Comparison of ENCODE assay signal across 15 cellular contexts in the genomic region with DNA sequence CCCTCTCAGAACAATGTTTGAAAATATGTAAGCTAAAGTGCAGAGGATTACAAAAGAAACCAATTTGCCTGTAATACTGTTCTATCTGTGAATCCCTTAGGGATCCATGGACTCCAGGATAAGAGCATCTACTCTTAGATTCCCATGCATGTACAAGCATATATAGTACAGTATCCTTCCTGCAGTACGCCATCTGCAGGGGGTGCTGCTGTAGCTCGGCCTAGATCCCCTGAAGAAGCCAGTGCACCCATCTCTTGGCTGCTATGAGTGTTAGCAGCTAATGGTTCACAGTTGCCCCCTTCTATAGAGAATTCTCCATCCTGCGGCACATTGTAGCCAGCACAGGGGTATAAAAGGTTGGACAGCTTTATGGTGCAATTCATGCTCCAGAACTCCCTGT.
DNase-seq lines count a peak whose midpoint lies in the region; ATAC-seq, FAIRE-seq and TF ChIP-seq lines count a peak whose summit lies in the region.
"Had no signal": no experiment of that assay in that cellular context is flagged by ENCODE, and none has a peak within 500 bp of the region (broad histone marks: within the 10 kb centered on the region; RNA-seq: fewer than 3 reads in every experiment).

No MANE protein-coding gene starts in this region.

- no peaks in the 10 kb centered on the region for H3K9me3 ChIP-seq in K562 (replicated peaks; ENCODE audit: control insufficient read depth, insufficient read depth, low read depth, low read length)
- no peaks in the 10 kb centered on the region for H3K9me3 ChIP-seq in T-helper 17 cell (ENCODE audit: control insufficient read depth, low read length, poor library complexity, severe bottlenecking)
- H3K9me3 ChIP-seq: colonic mucosa had no signal

- in situ Hi-C loops in K562 (cut with MboI): no loop called here

- H3K79me2 ChIP-seq in K562 (ENCODE audit: control insufficient read depth, insufficient read depth, low read length): no peaks in the 10 kb centered on the region

- no peak overlapping the region for H3K27ac Mint-ChIP-seq in stimulated activated naive CD8-positive, alpha-beta T cell treated with anti-CD3 and anti-CD28 coated beads, Interleukin-15, amount 100 ng/mL, for 72 hours
- H3K27ac Mint-ChIP-seq in type B pancreatic cell (no peak overlapping the region), T-helper 17 cell (no peak overlapping the region)
- H3K27ac Mint-ChIP-seq: activated T-helper 17 cell treated with anti-CD3 and anti-CD28 coated beads, Interleukin-2, amount 50 U/mL, for 72 hours had no signal

- H3K9ac ChIP-seq in K562 (ENCODE audit: insufficient read depth in 1 of 2, low read depth in 2 of 2, low read length in 2 of 2): no peak overlapping the region

- no peak overlapping the region for H2AFZ ChIP-seq in K562 (ENCODE audit: low read depth, low read length)

- FAIRE-seq in K562 (lab: Jason Lieb, UNC): peak; percentile 26
- FAIRE-seq: TTC549 had no signal

- H3K9me3 Mint-ChIP-seq in stimulated activated naive CD8-positive, alpha-beta T cell treated with anti-CD3 and anti-CD28 coated beads, Interleukin-15, amount 100 ng/mL, for 72 hours: no peaks in the 10 kb centered on the region
- H3K9me3 Mint-ChIP-seq in type B pancreatic cell: no peaks in the 10 kb centered on the region
- H3K9me3 Mint-ChIP-seq: activated T-helper 17 cell treated with anti-CD3 and anti-CD28 coated beads, Interleukin-2, amount 50 U/mL, for 72 hours had no signal

- H3K36me3 ChIP-seq in K562 (ENCODE audit: control insufficient read depth, insufficient read depth, low read length): no peaks in the 10 kb centered on the region
- H3K36me3 ChIP-seq: colonic mucosa had no signal

- no TSS peak for BruUV-seq in K562 (replicated peaks; lab: Mats Ljungman, UMichigan)

- no peak overlapping the region for H3K4me3 Mint-ChIP-seq in stimulated activated naive CD8-positive, alpha-beta T cell treated with anti-CD3 and anti-CD28 coated beads, Interleukin-15, amount 100 ng/mL, for 72 hours
- no peak overlapping the region for H3K4me3 Mint-ChIP-seq in type B pancreatic cell
- no peak overlapping the region for H3K4me3 Mint-ChIP-seq in T-helper 17 cell
- H3K4me3 Mint-ChIP-seq: activated T-helper 17 cell treated with anti-CD3 and anti-CD28 coated beads, Interleukin-2, amount 50 U/mL, for 72 hours had no signal

- no peak for TF ChIP-seq EP300 in K562 (IDR thresholded peaks at IDR 0.05; ENCODE audit: low read length)

- peaks cover 0 to 2% of the 10 kb centered on the region in 2 experiments; a peak in 1 of 5 replicates for H3K4me1 ChIP-seq in K562 (replicated peaks in 1 of 2; ENCODE audit: control insufficient read depth in 2 of 2, insufficient read depth in 2 of 2, low read length in 2 of 2)
- H3K4me1 ChIP-seq: colonic mucosa had no signal

- no peak overlapping the region for H3K4me2 ChIP-seq in K562 (ENCODE audit: insufficient read depth, low read length)

- intact Hi-C loops in K562 (cut with micrococcal nuclease): no loop called here

- DNase-seq in stimulated activated naive CD8-positive, alpha-beta T cell treated with anti-CD3 and anti-CD28 coated beads, Interleukin-15, amount 100 ng/mL, for 72 hours: no peak
- no peak for DNase-seq in stimulated activated naive CD8-positive, alpha-beta T cell treated with anti-CD3 and anti-CD28 coated beads, Interleukin-15, Interleukin-2, amounts not matched to agents 100 U/mL and 50 U/mL, for 24 hours
- peak; percentile 26 for DNase-seq in NB4 (ENCODE audit: low read depth)
- peak in 1 of 4 experiments; percentile 21 for DNase-seq in K562 (ENCODE audit: extremely low read depth in 1 of 4, low spot score in 3 of 4)
- no peak for DNase-seq in type B pancreatic cell (ENCODE audit: extremely low spot score, unreplicated experiment)
- DNase-seq in NCI-H2107 (lab: John Stamatoyannopoulos, UW): no peak
- no peak for DNase-seq in T-helper 17 cell
- DNase-seq: amniotic stem cell, colonic mucosa, head of caudate nucleus, NCI-H1092, right cardiac atrium had no signal

- H3K27me3 ChIP-seq in K562 (ENCODE audit: control insufficient read depth in 2 of 2, insufficient read depth in 2 of 2, low read length in 2 of 2): no peaks in the 10 kb centered on the region
- H3K27me3 ChIP-seq: colonic mucosa had no signal

- TF ChIP-seq POLR2A in NB4 (IDR thresholded peaks at IDR 0.05; ENCODE audit: extremely low read depth, insufficient read length) (no peak), K562 (conservative IDR thresholded peaks at IDR 0.05) (no peak)

- no peaks in the 10 kb centered on the region for H3K36me3 Mint-ChIP-seq in type B pancreatic cell
- peaks cover 6% of the 10 kb centered on the region for H3K36me3 Mint-ChIP-seq in T-helper 17 cell (ENCODE audit: low read depth)

- CTCF ChIA-PET in K562 (lab: Yijun Ruan, JAX; ENCODE audit: low intra/inter-chr PET ratio): no interaction called here

- no peak overlapping the region for H3K4me3 ChIP-seq in NB4 (ENCODE audit: low read depth, low read length)
- no peak overlapping the region for H3K4me3 ChIP-seq in K562
- H3K4me3 ChIP-seq: colonic mucosa had no signal

- peaks cover 17% of the 10 kb centered on the region for H3K27me3 Mint-ChIP-seq in stimulated activated naive CD8-positive, alpha-beta T cell treated with anti-CD3 and anti-CD28 coated beads, Interleukin-15, amount 100 ng/mL, for 72 hours
- H3K27me3 Mint-ChIP-seq in type B pancreatic cell (no peaks in the 10 kb centered on the region), T-helper 17 cell (peaks cover 48% of the 10 kb centered on the region)

- H3K4me1 Mint-ChIP-seq in stimulated activated naive CD8-positive, alpha-beta T cell treated with anti-CD3 and anti-CD28 coated beads, Interleukin-15, amount 100 ng/mL, for 72 hours: no peaks in the 10 kb centered on the region
- peaks cover 14% of the 10 kb centered on the region for H3K4me1 Mint-ChIP-seq in type B pancreatic cell (ENCODE audit: unreplicated experiment)
- H3K4me1 Mint-ChIP-seq in T-helper 17 cell: no peaks in the 10 kb centered on the region
- H3K4me1 Mint-ChIP-seq: activated T-helper 17 cell treated with anti-CD3 and anti-CD28 coated beads, Interleukin-2, amount 50 U/mL, for 72 hours had no signal

- TF ChIP-seq RAD21 in K562 (CRISPR knock-in tag; conservative IDR thresholded peaks at IDR 0.05 in 1 of 2, IDR thresholded peaks at IDR 0.05 in 1 of 2): peak in 1 of 2 experiments; percentile 51; a peak in 2 of 4 replicates

- H3K9me1 ChIP-seq in K562 (ENCODE audit: control insufficient read depth, insufficient read depth, low read length): no peaks in the 10 kb centered on the region

- POLR2A ChIA-PET in K562 (lab: Yijun Ruan, JAX): no interaction called here

- whole genome bisulfite sequencing in K562 (ENCODE audit: insufficient coverage, low coverage, missing lambda C conversion rate): 25% methylated on average over 3 of the region's 3 CpGs

- no peaks in the 10 kb centered on the region for H4K20me1 ChIP-seq in K562 (replicated peaks; ENCODE audit: control insufficient read depth, insufficient read depth, low read length)

- ATAC-seq in stimulated activated naive CD8-positive, alpha-beta T cell treated with anti-CD3 and anti-CD28 coated beads, Interleukin-15, amount 100 ng/mL, for 72 hours: peak; percentile 49
- no peak for ATAC-seq in stimulated activated naive CD8-positive, alpha-beta T cell treated with anti-CD3 and anti-CD28 coated beads, Interleukin-15, Interleukin-2, amounts not matched to agents 100 U/mL and 50 U/mL, for 24 hours
- peak; percentile 90 for ATAC-seq in K562
- ATAC-seq in HG03469 (IDR thresholded peaks at IDR 0.05; ENCODE audit: unreplicated experiment): no peak
- no peak for ATAC-seq in T-helper 17 cell
- ATAC-seq: activated T-helper 17 cell treated with anti-CD3 and anti-CD28 coated beads, Interleukin-2, amount 50 U/mL, for 72 hours; right cardiac atrium had no signal

- no peak overlapping the region for H3K27ac ChIP-seq in K562 (ENCODE audit: extremely low read depth, low read depth, low read length)
- H3K27ac ChIP-seq: colonic mucosa had no signal

- peak; percentile 37 for TF ChIP-seq CTCF in NB4 (IDR thresholded peaks at IDR 0.05; ENCODE audit: low read depth, low read length)
- peak; percentile 36 to 53 (median 50) for TF ChIP-seq CTCF in K562 (IDR thresholded peaks at IDR 0.05 in 2 of 3, conservative IDR thresholded peaks at IDR 0.05 in 1 of 3; ENCODE audit: insufficient read depth in 2 of 3, low read depth in 1 of 3, low read length in 3 of 3)
- TF ChIP-seq CTCF in type B pancreatic cell (conservative IDR thresholded peaks at IDR 0.05): peak; percentile 28

TF ChIP-seq in K562, 482 proteins besides CTCF, POLR2A, EP300 and RAD21:
- TF ChIP-seq, protein P1, sequence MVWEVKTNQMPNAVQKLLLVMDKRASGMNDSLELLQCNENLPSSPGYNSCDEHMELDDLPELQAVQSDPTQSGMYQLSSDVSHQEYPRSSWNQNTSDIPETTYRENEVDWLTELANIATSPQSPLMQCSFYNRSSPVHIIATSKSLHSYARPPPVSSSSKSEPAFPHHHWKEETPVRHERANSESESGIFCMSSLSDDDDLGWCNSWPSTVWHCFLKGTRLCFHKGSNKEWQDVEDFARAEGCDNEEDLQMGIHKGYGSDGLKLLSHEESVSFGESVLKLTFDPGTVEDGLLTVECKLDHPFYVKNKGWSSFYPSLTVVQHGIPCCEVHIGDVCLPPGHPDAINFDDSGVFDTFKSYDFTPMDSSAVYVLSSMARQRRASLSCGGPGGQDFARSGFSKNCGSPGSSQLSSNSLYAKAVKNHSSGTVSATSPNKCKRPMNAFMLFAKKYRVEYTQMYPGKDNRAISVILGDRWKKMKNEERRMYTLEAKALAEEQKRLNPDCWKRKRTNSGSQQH (CRISPR knock-in tag; IDR thresholded peaks at IDR 0.05): no peak
- TF ChIP-seq, protein P2, sequence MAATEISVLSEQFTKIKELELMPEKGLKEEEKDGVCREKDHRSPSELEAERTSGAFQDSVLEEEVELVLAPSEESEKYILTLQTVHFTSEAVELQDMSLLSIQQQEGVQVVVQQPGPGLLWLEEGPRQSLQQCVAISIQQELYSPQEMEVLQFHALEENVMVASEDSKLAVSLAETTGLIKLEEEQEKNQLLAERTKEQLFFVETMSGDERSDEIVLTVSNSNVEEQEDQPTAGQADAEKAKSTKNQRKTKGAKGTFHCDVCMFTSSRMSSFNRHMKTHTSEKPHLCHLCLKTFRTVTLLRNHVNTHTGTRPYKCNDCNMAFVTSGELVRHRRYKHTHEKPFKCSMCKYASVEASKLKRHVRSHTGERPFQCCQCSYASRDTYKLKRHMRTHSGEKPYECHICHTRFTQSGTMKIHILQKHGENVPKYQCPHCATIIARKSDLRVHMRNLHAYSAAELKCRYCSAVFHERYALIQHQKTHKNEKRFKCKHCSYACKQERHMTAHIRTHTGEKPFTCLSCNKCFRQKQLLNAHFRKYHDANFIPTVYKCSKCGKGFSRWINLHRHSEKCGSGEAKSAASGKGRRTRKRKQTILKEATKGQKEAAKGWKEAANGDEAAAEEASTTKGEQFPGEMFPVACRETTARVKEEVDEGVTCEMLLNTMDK (IDR thresholded peaks at IDR 0.05; ENCODE audit: borderline replicate concordance, insufficient read depth, low read depth, low read length, poor library complexity, severe bottlenecking): peak; percentile 8
- 0 out of 2 replicates have a peak, but pooled peaks have one; percentile 21 for TF ChIP-seq SMC3 (conservative IDR thresholded peaks at IDR 0.05; ENCODE audit: insufficient read depth, low read depth, low read length)

Comparison
In these comparisons a context has a peak if more than half of its experiments do, and no peak if none do; other contexts are left out.
1. ATAC-seq: peak in stimulated activated naive CD8-positive, alpha-beta T cell treated with anti-CD3 and anti-CD28 coated beads, Interleukin-15, amount 100 ng/mL, for 72 hours (single experiment) and K562 (single experiment); none in stimulated activated naive CD8-positive, alpha-beta T cell treated with anti-CD3 and anti-CD28 coated beads, Interleukin-15, Interleukin-2, amounts not matched to agents 100 U/mL and 50 U/mL, for 24 hours (single experiment), HG03469 (single experiment) and T-helper 17 cell (single experiment).
2. Peak in every context shown above with its lines, with median percentiles within 50 percentile points of each other: CTCF ChIP-seq.